Comparison of ENCODE assay signal across 27 cellular contexts in the genomic region with DNA sequence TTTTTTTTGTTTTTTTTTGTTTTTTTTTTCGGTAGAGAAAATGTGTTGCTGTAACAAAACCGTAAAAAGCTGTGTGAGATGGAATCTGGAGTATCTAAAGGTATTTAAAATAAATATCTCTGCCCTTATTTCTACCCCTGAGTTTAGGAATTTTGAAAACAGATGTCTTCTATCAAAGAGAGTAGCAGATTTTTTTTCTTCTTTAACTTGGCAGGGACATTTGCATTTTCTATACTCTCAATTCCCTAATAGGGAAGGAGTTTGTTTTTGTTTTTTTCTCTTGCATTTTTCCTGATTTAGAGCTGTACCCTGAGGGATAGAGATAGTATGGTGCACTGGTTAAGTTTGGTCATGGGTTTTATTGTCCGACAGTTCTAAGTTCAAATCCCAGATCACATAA.
"Had no signal": no experiment of that assay in that cellular context is flagged by ENCODE, and none has a peak within 500 bp of the region (broad histone marks: within the 10 kb centered on the region; RNA-seq: fewer than 3 reads in every experiment).

No MANE protein-coding gene starts in this region.

- H3K36me3 ChIP-seq: neural progenitor cell, ovary, right lobe of liver, sigmoid colon, stomach, thoracic aorta, thyroid gland, tibial nerve, upper lobe of left lung, vagina had no signal

- H3K9me3 ChIP-seq: ovary, psoas muscle, right lobe of liver, sigmoid colon, stomach, thoracic aorta, thyroid gland, tibial nerve, upper lobe of left lung, vagina had no signal

- H3K4me3 Mint-ChIP-seq: natural killer cell treated with Interleukin-12 subunit alpha and Interleukin-12 subunit beta and Interleukin-15 and Interleukin-18, amount 100 ng/mL, for 72 hours; neural progenitor cell; stimulated activated effector memory CD8-positive, alpha-beta T cell treated with anti-CD3 and anti-CD28 coated beads, Interleukin-12 subunit alpha, Interleukin-12 subunit beta, amount 100 ng/mL, for 72 hours; stimulated activated naive B cell treated with anti-CD40 and anti-IgM and Interleukin-4, amounts not matched to agents 10 μg/mL and 1 μg/mL and 100 μg/mL, for 72 hours; stimulated activated naive CD8-positive, alpha-beta T cell treated with anti-CD3 and anti-CD28 coated beads, Interleukin-15, Interleukin-2, amounts not matched to agents 100 ng/mL and 50 ng/mL, for 24 hours had no signal

- H3K4me1 ChIP-seq: neural progenitor cell, parathyroid adenoma, psoas muscle, right lobe of liver, sigmoid colon, stomach, thyroid gland, tibial nerve, upper lobe of left lung, vagina had no signal

- DNase-seq: occipital lobe; ovary; posterior cingulate gyrus; psoas muscle; right cardiac atrium; right lobe of liver; sigmoid colon; small intestine; stimulated activated CD4-positive, alpha-beta T cell treated with anti-CD3 and anti-CD28 coated beads, Interleukin-15, amount 100 ng/mL, for 24 hours; stimulated activated CD4-positive, alpha-beta T cell treated with anti-CD3 and anti-CD28 coated beads, Interleukin-2, amount 100 ng/mL, for 24 hours; stimulated activated CD4-positive, alpha-beta T cell treated with anti-CD3 and anti-CD28 coated beads, Interleukin-2, amount 100 ng/mL, for 48 hours; stimulated activated CD4-positive, alpha-beta T cell treated with anti-CD3 and anti-CD28 coated beads, Interleukin-4, amount 100 ng/mL, for 24 hours; stimulated activated naive B cell treated with anti-CD40 and anti-IgM and Interleukin-4, amounts not matched to agents 10 μg/mL and 1 μg/mL and 100 μg/mL, for 72 hours; stimulated activated naive CD4-positive, alpha-beta T cell treated with Interleukin-2 at 50 U/mL for 16 hours; stomach; thyroid gland; trophoblast cell; upper lobe of left lung had no signal

- H3K4me3 ChIP-seq: neural progenitor cell, ovary, psoas muscle, right lobe of liver, sigmoid colon, stomach, thoracic aorta, thyroid gland, tibial nerve, upper lobe of left lung, vagina had no signal

- H3K36me3 Mint-ChIP-seq: natural killer cell treated with Interleukin-12 subunit alpha and Interleukin-12 subunit beta and Interleukin-15 and Interleukin-18, amount 100 ng/mL, for 72 hours; neural progenitor cell; stimulated activated effector memory CD8-positive, alpha-beta T cell treated with anti-CD3 and anti-CD28 coated beads, Interleukin-12 subunit alpha, Interleukin-12 subunit beta, amount 100 ng/mL, for 72 hours; stimulated activated naive B cell treated with anti-CD40 and anti-IgM and Interleukin-4, amounts not matched to agents 10 μg/mL and 1 μg/mL and 100 μg/mL, for 72 hours had no signal

- H3K27me3 Mint-ChIP-seq: natural killer cell treated with Interleukin-12 subunit alpha and Interleukin-12 subunit beta and Interleukin-15 and Interleukin-18, amount 100 ng/mL, for 72 hours; progenitor cell of endocrine pancreas; stimulated activated naive B cell treated with anti-CD40 and anti-IgM and Interleukin-4, amounts not matched to agents 10 μg/mL and 1 μg/mL and 100 μg/mL, for 72 hours; stimulated activated naive CD8-positive, alpha-beta T cell treated with anti-CD3 and anti-CD28 coated beads, Interleukin-15, Interleukin-2, amounts not matched to agents 100 ng/mL and 50 ng/mL, for 24 hours had no signal

- H3K27ac ChIP-seq: neural progenitor cell, ovary, parathyroid adenoma, psoas muscle, right lobe of liver, sigmoid colon, stomach, thoracic aorta, thyroid gland, tibial nerve, upper lobe of left lung, vagina had no signal

- H3K9me3 Mint-ChIP-seq: neural progenitor cell; stimulated activated effector memory CD8-positive, alpha-beta T cell treated with anti-CD3 and anti-CD28 coated beads, Interleukin-12 subunit alpha, Interleukin-12 subunit beta, amount 100 ng/mL, for 72 hours; stimulated activated naive CD8-positive, alpha-beta T cell treated with anti-CD3 and anti-CD28 coated beads, Interleukin-15, Interleukin-2, amounts not matched to agents 100 ng/mL and 50 ng/mL, for 24 hours had no signal

- H3K27me3 ChIP-seq: neural progenitor cell, ovary, right lobe of liver, sigmoid colon, stomach, thyroid gland, tibial nerve, upper lobe of left lung, vagina had no signal

- H3K27ac Mint-ChIP-seq: natural killer cell treated with Interleukin-12 subunit alpha and Interleukin-12 subunit beta and Interleukin-15 and Interleukin-18, amount 100 ng/mL, for 72 hours; neural progenitor cell; progenitor cell of endocrine pancreas; stimulated activated effector memory CD8-positive, alpha-beta T cell treated with anti-CD3 and anti-CD28 coated beads, Interleukin-12 subunit alpha, Interleukin-12 subunit beta, amount 100 ng/mL, for 72 hours; stimulated activated naive B cell treated with anti-CD40 and anti-IgM and Interleukin-4, amounts not matched to agents 10 μg/mL and 1 μg/mL and 100 μg/mL, for 72 hours; stimulated activated naive CD8-positive, alpha-beta T cell treated with anti-CD3 and anti-CD28 coated beads, Interleukin-15, Interleukin-2, amounts not matched to agents 100 ng/mL and 50 ng/mL, for 24 hours had no signal

- ATAC-seq: natural killer cell treated with Interleukin-12 subunit alpha and Interleukin-12 subunit beta and Interleukin-15 and Interleukin-18, amount 100 ng/mL, for 72 hours; psoas muscle; right cardiac atrium; right lobe of liver; stimulated activated effector memory CD8-positive, alpha-beta T cell treated with anti-CD3 and anti-CD28 coated beads, Interleukin-12 subunit alpha, Interleukin-12 subunit beta, amount 100 ng/mL, for 72 hours; stimulated activated naive B cell treated with anti-CD40 and anti-IgM and Interleukin-4, amounts not matched to agents 10 μg/mL and 1 μg/mL and 100 μg/mL, for 72 hours had no signal

- H3K4me1 Mint-ChIP-seq: neural progenitor cell; stimulated activated effector memory CD8-positive, alpha-beta T cell treated with anti-CD3 and anti-CD28 coated beads, Interleukin-12 subunit alpha, Interleukin-12 subunit beta, amount 100 ng/mL, for 72 hours; stimulated activated naive B cell treated with anti-CD40 and anti-IgM and Interleukin-4, amounts not matched to agents 10 μg/mL and 1 μg/mL and 100 μg/mL, for 72 hours had no signal

- H3K9ac ChIP-seq: neural progenitor cell, parathyroid adenoma had no signal
